8 cellular contexts compared by ENCODE assay signal in the genomic region with DNA sequence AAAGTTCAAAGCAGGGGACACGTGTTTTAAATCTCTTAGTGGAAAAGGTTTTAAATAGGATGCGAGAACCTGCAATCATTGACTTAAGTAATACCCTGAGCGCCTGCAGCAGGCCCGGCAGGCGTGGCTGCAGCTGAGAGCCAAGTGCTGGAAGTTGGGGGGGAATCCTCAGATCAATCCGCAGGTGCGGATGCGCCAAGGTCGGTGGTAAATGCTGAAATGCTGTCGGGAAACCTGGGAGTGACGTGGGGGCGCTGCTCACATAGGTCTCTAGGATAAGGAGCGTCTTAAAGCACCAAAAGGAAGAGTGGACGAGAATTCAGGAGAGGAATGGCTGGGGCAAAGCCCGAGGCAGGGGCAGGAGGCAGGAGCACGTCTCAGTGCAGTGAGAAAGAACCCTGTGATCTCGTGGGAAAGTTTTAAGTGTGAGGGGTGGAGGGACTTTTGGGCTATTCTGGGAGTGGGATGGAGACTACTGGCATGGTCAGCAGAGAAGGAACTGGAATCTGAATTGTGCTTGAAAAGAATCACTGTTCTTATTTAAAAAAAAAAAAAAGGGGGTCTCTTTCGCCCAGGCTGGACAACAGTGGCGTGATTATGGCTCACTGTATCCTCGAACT. TPM values are rescaled to one million over a fixed set of nuclear protein-coding genes. Genes with fewer than 3 reads are reported as not detected.
A peak's percentile ranks its signal among the peaks of the same experiment; 100 is the strongest.
DNase-seq lines count a peak whose midpoint lies in the region; ATAC-seq and TF ChIP-seq lines count a peak whose summit lies in the region.

No MANE protein-coding gene starts in this region.

- H3K27ac ChIP-seq in GM23338 (ENCODE audit: low read depth) (peak overlapping the region; percentile 77; the same call in 1 of the 2 replicates), right atrium auricular region (peak overlapping the region; percentile 77 to 80)

- peak overlapping the region; percentile 87 for H3K27ac Mint-ChIP-seq in GM23338
- H3K27ac Mint-ChIP-seq in activated naive CD4-positive, alpha-beta T cell treated with anti-CD3 and anti-CD28 coated beads, Interleukin-2, amount 50 U/mL, for 72 hours, result peak overlapping the region; percentile 91 to 98

- H3K9me2 ChIP-seq in GM23338 (ENCODE audit: insufficient read depth), result no peaks in the 10 kb centered on the region

- peak overlapping the region; percentile 96 for H3K4me3 Mint-ChIP-seq in GM23338

- H3K36me3 Mint-ChIP-seq in GM23338 (ENCODE audit: low read depth), result peaks cover 20% of the 10 kb centered on the region
- H3K36me3 Mint-ChIP-seq in activated naive CD4-positive, alpha-beta T cell treated with anti-CD3 and anti-CD28 coated beads, Interleukin-2, amount 50 U/mL, for 72 hours, result peaks cover 24 to 35% of the 10 kb centered on the region in 2 donors

- H3K27me3 ChIP-seq in BE2C, result no peaks in the 10 kb centered on the region
- no peaks in the 10 kb centered on the region for H3K27me3 ChIP-seq in GM23338 (ENCODE audit: insufficient read depth)
- no peaks in the 10 kb centered on the region for H3K27me3 ChIP-seq in right atrium auricular region

- H4K20me1 ChIP-seq in GM23338 (replicated peaks; ENCODE audit: insufficient read depth), result peaks cover 36% of the 10 kb centered on the region

- DNase-seq in BE2C, result peak; percentile 51
- peak; percentile 75 for DNase-seq in GM23338 (ENCODE audit: low spot score)
- DNase-seq in NCI-H526 treated with DMSO at 0.1 percent for 48 hours (lab: John Stamatoyannopoulos, UW), result peak; percentile 61
- DNase-seq in activated naive CD4-positive, alpha-beta T cell treated with anti-CD3 and anti-CD28 coated beads, Interleukin-2, amount 50 U/mL, for 72 hours (ENCODE audit: low spot score in 2 of 2), result no peak
- no peak for DNase-seq in right atrium auricular region (ENCODE audit: low spot score)
- peak; percentile 44 for DNase-seq in renal cortical epithelial cell (ENCODE audit: low read depth)
- DNase-seq in cerebellar nuclear complex (lab: John Stamatoyannopoulos, UW), result no peak

- H3K4me1 Mint-ChIP-seq in GM23338, result peaks cover 47% of the 10 kb centered on the region

- ATAC-seq in GM23338 (peak; percentile 23), GM18502 (IDR thresholded peaks at IDR 0.05; ENCODE audit: poor library complexity, unreplicated experiment) (no peak)
- ATAC-seq in activated naive CD4-positive, alpha-beta T cell treated with anti-CD3 and anti-CD28 coated beads, Interleukin-2, amount 50 U/mL, for 72 hours, result no peak

- peaks cover 17% of the 10 kb centered on the region for H3K36me3 ChIP-seq in BE2C
- H3K36me3 ChIP-seq in GM23338 (ENCODE audit: insufficient read depth), result no peaks in the 10 kb centered on the region
- no peaks in the 10 kb centered on the region for H3K36me3 ChIP-seq in right atrium auricular region

- H3K9me3 Mint-ChIP-seq in GM23338, result no peaks in the 10 kb centered on the region
- H3K9me3 Mint-ChIP-seq in activated naive CD4-positive, alpha-beta T cell treated with anti-CD3 and anti-CD28 coated beads, Interleukin-2, amount 50 U/mL, for 72 hours, result peaks cover 0 to 1% of the 10 kb centered on the region in 2 donors

- peaks cover 53% of the 10 kb centered on the region for H3K79me2 ChIP-seq in GM23338 (replicated peaks; ENCODE audit: insufficient read depth)

- H3K9me3 ChIP-seq in BE2C (no peaks in the 10 kb centered on the region), right atrium auricular region (no peaks in the 10 kb centered on the region)

- peaks cover 5% of the 10 kb centered on the region; the same call in 1 of the 2 replicates for H3F3A ChIP-seq in GM23338 (replicated peaks; ENCODE audit: low read depth)

- H2AFZ ChIP-seq in GM23338, result peak overlapping the region; percentile 87; the same call in 1 of the 2 replicates

- H3K4me3 ChIP-seq in BE2C (ENCODE audit: low read depth, low read length) (peak overlapping the region; percentile 90), GM23338 (peak overlapping the region; percentile 98), right atrium auricular region (peak overlapping the region; percentile 60 to 67)

- peak; percentile 37; the same call in 1 of the 2 replicates for TF ChIP-seq CTCF in BE2C (IDR thresholded peaks at IDR 0.05; ENCODE audit: low read depth, low read length)
- TF ChIP-seq CTCF in GM23338 (conservative IDR thresholded peaks at IDR 0.05; ENCODE audit: low read depth in 2 of 2), result peak; percentile 36 to 47; a peak in 3 of 4 replicates
- TF ChIP-seq CTCF in right atrium auricular region (IDR thresholded peaks at IDR 0.05), result no peak

- peaks cover 18% of the 10 kb centered on the region for H3K27me3 Mint-ChIP-seq in GM23338 (ENCODE audit: insufficient read depth, low read depth, poor library complexity)

- H3K4me1 ChIP-seq in BE2C (peaks cover 3% of the 10 kb centered on the region), GM23338 (ENCODE audit: insufficient read depth) (peaks cover 25% of the 10 kb centered on the region), right atrium auricular region (peaks cover 0 to 36% of the 10 kb centered on the region in 2 donors)

- peak overlapping the region; percentile 97 for H3K4me2 ChIP-seq in GM23338

TF ChIP-seq in GM23338, 12 proteins besides CTCF, POLR2A, EP300 and RAD21:
- peak; percentile 50 for TF ChIP-seq CREB1 (CRISPR knock-in tag; IDR thresholded peaks at IDR 0.05; ENCODE audit: low read depth)
- no peak for TF ChIP-seq EZH2 (IDR thresholded peaks at IDR 0.05; ENCODE audit: low read depth, unreplicated experiment)

RNA-seq across cellular contexts. Expression of a gene that starts 0.9 kb away (rescaled TPM):
- polyA plus RNA-seq in BE2C (2012; ENCODE audit: insufficient read depth, insufficient read length, low read depth), result 43.2 TPM
- 62.4 and 70.7 TPM in 2 replicates for total RNA-seq in GM23338 (2014; rRNA removed; shearing (Covaris generic))
- polyA plus RNA-seq in GM23338 (2016; fragmentation: Nextera tagmentation; extraction: Ambion mirVana), result 32.6 and 37.1 TPM in 2 replicates
- 10 to 100 TPM; 54.2 to 61.1 TPM for total RNA-seq in activated naive CD4-positive, alpha-beta T cell treated with anti-CD3 and anti-CD28 coated beads, Interleukin-2, amount 50 U/mL, for 72 hours
- total RNA-seq in right atrium auricular region (1 to 10 TPM; 3.3 to 5.1 TPM), renal cortical epithelial cell (8.8 and 43.6 TPM in 2 replicates)

RNA-seq across cellular contexts. Expression of a gene that starts 36.2 kb away (rescaled TPM):
- polyA plus RNA-seq in BE2C (2012; ENCODE audit: insufficient read depth, insufficient read length, low read depth), result 15.3 TPM
- total RNA-seq in GM23338 (2014; rRNA removed; shearing (Covaris generic)), result 1.8 and 4.9 TPM in 2 replicates
- polyA plus RNA-seq in GM23338 (2016; fragmentation: Nextera tagmentation; extraction: Ambion mirVana), result 1.6 and 1.7 TPM in 2 replicates
- under 1 TPM; 0.20 to 0.97 TPM for total RNA-seq in activated naive CD4-positive, alpha-beta T cell treated with anti-CD3 and anti-CD28 coated beads, Interleukin-2, amount 50 U/mL, for 72 hours
- total RNA-seq in right atrium auricular region, result 1 to 10 TPM; 2.0 to 2.2 TPM
- total RNA-seq in renal cortical epithelial cell, result 8.7 and 17.8 TPM in 2 replicates

RNA-seq across cellular contexts. Expression of a gene that starts 43.5 kb away (rescaled TPM):
- not detected for polyA plus RNA-seq in BE2C (2012; ENCODE audit: insufficient read depth, insufficient read length, low read depth)
- 0.14 TPM in 1 of 2 replicates, not detected in the other for total RNA-seq in GM23338 (2014; rRNA removed; shearing (Covaris generic))
- 0.09 TPM in 1 of 2 replicates, not detected in the other for polyA plus RNA-seq in GM23338 (2016; fragmentation: Nextera tagmentation; extraction: Ambion mirVana)
- 10 to 100 TPM; 24.9 to 32.6 TPM for total RNA-seq in activated naive CD4-positive, alpha-beta T cell treated with anti-CD3 and anti-CD28 coated beads, Interleukin-2, amount 50 U/mL, for 72 hours
- 1 to 10 TPM in 1 of 2 donors, under 1 TPM in 1; 0.67 to 1.2 TPM for total RNA-seq in right atrium auricular region
- total RNA-seq in renal cortical epithelial cell, result 0.30 and 2.1 TPM in 2 replicates

RNA-seq across cellular contexts. Expression of a gene that starts 43.6 kb away (rescaled TPM):
- polyA plus RNA-seq in BE2C (2012; ENCODE audit: insufficient read depth, insufficient read length, low read depth), result 0.62 TPM
- 2.6 TPM in 2 replicates for total RNA-seq in GM23338 (2014; rRNA removed; shearing (Covaris generic))
- polyA plus RNA-seq in GM23338 (2016; fragmentation: Nextera tagmentation; extraction: Ambion mirVana), result 1.1 and 1.6 TPM in 2 replicates
- under 1 TPM; 0.02 to 0.10 TPM for total RNA-seq in activated naive CD4-positive, alpha-beta T cell treated with anti-CD3 and anti-CD28 coated beads, Interleukin-2, amount 50 U/mL, for 72 hours
- total RNA-seq in right atrium auricular region, result 10 to 100 TPM in 1 of 2 donors, 1 to 10 TPM in 1; 5.7 to 11.8 TPM
- 33.2 and 60.5 TPM in 2 replicates for total RNA-seq in renal cortical epithelial cell

Comparison
In these comparisons a context has a peak if more than half of its experiments do, and no peak if none do; other contexts are left out.
1. DNase-seq: peak in BE2C (single experiment), GM23338 (single experiment), NCI-H526 treated with DMSO at 0.1 percent for 48 hours (single experiment) and renal cortical epithelial cell (single experiment); none in activated naive CD4-positive, alpha-beta T cell treated with anti-CD3 and anti-CD28 coated beads, Interleukin-2, amount 50 U/mL, for 72 hours (0 of 2), right atrium auricular region (single experiment) and cerebellar nuclear complex (0 of 2).
2. CTCF ChIP-seq: peak in BE2C (single experiment) and GM23338 (2 of 2); none in right atrium auricular region (0 of 2).
3. Peak in every context shown above with its lines, with median percentiles within 50 percentile points of each other: H3K4me3 ChIP-seq.